In genomic region chr19:45166723-45167252, GRCh38 we compare ENCODE assay signal across 19 cellular contexts. TPM values are rescaled to one million over a fixed set of nuclear protein-coding genes. Genes with fewer than 3 reads are reported as not detected.
DNase-seq lines count a peak whose midpoint lies in the region; ATAC-seq, FAIRE-seq and TF ChIP-seq lines count a peak whose summit lies in the region.
"Had no signal": no experiment of that assay in that cellular context is flagged by ENCODE, and none has a peak within 500 bp of the region (broad histone marks: within the 10 kb centered on the region; RNA-seq: fewer than 3 reads in every experiment).

No MANE protein-coding gene starts in this region.

- H3K27me3 ChIP-seq in GM23338 (ENCODE audit: insufficient read depth) (no peaks in the 10 kb centered on the region), HepG2 (ENCODE audit: control insufficient read depth in 1 of 2, insufficient read depth in 2 of 2, low read length in 2 of 2) (0 out of 5 replicates have a peak, but pooled peaks cover 0 to 1% of the 10 kb centered on the region in 2 experiments)
- H3K27me3 ChIP-seq: right lobe of liver, upper lobe of right lung had no signal

- TF ChIP-seq RAD21 in HepG2 (CRISPR knock-in tag; IDR thresholded peaks at IDR 0.05) = no peak

- H3K4me1 Mint-ChIP-seq in GM23338 (peaks cover 16% of the 10 kb centered on the region), WTC11 (peaks cover 9% of the 10 kb centered on the region)

- no peaks in the 10 kb centered on the region for H3K9me2 ChIP-seq in GM23338 (ENCODE audit: insufficient read depth)

- H3K4me3 Mint-ChIP-seq in GM23338 (peak overlapping the region; percentile 11; the same call in 2 of the 3 replicates), WTC11 (no peak overlapping the region)
- H3K4me3 Mint-ChIP-seq: activated B cell treated with CpG ODN at 0.5 μM for 24 hours; CD4-positive, alpha-beta memory T cell had no signal

- peak; percentile 38 for DNase-seq in DMS 273 (lab: John Stamatoyannopoulos, UW; ENCODE audit: unreplicated experiment)
- no peak for DNase-seq in DMS 273 treated with DMSO at 0.1 percent for 48 hours (lab: John Stamatoyannopoulos, UW)
- DNase-seq in GM23338 (ENCODE audit: low spot score) = peak; percentile 51
- peak; percentile 42 for DNase-seq in WTC11 (ENCODE audit: low spot score)
- peak; percentile 76 for DNase-seq in HepG2 (ENCODE audit: low spot score)
- no peak for DNase-seq in H54 (ENCODE audit: insufficient read length, low spot score)
- DNase-seq: activated B cell treated with CpG ODN at 0.5 μM for 24 hours; amniotic stem cell; CD4-positive, alpha-beta memory T cell; naive B cell; NCI-H226; right lobe of liver; stimulated activated CD4-positive, alpha-beta T cell treated with anti-CD3 and anti-CD28 coated beads, Interleukin-4, amount 100 ng/mL, for 1 hour; upper lobe of right lung had no signal

- FAIRE-seq in HepG2 (lab: Jason Lieb, UNC) (peak; percentile 63), H54 (lab: Jason Lieb, UNC) (no peak)
- FAIRE-seq: colon, G401.6 had no signal

- no peaks in the 10 kb centered on the region for H3K36me3 ChIP-seq in GM23338 (ENCODE audit: insufficient read depth)
- H3K36me3 ChIP-seq in HepG2 (replicated peaks in 1 of 2; ENCODE audit: control insufficient read depth in 1 of 2, insufficient read depth in 2 of 2, low read length in 2 of 2) = no peaks in the 10 kb centered on the region
- H3K36me3 ChIP-seq: right lobe of liver, upper lobe of right lung had no signal

- no peaks in the 10 kb centered on the region; the same call in 1 of the 2 replicates for H4K20me1 ChIP-seq in GM23338 (replicated peaks; ENCODE audit: insufficient read depth)
- no peaks in the 10 kb centered on the region for H4K20me1 ChIP-seq in HepG2 (ENCODE audit: insufficient read depth, low read length)

- H3K36me3 Mint-ChIP-seq in GM23338 (ENCODE audit: low read depth) (no peaks in the 10 kb centered on the region; the same call in 2 of the 3 replicates), WTC11 (no peaks in the 10 kb centered on the region)
- H3K36me3 Mint-ChIP-seq: CD4-positive, alpha-beta memory T cell; naive B cell had no signal

- H3K9me3 ChIP-seq in HepG2 (ENCODE audit: low read length) = no peaks in the 10 kb centered on the region
- H3K9me3 ChIP-seq: right lobe of liver, upper lobe of right lung had no signal

- H2AFZ ChIP-seq in GM23338 = no peak overlapping the region
- no peak overlapping the region for H2AFZ ChIP-seq in HepG2 (ENCODE audit: low read length)

- no peaks in the 10 kb centered on the region; the same call in 1 of the 2 replicates for H3K79me2 ChIP-seq in GM23338 (replicated peaks; ENCODE audit: insufficient read depth)
- H3K79me2 ChIP-seq in HepG2 (ENCODE audit: insufficient read depth, low read length) = no peaks in the 10 kb centered on the region

- TF ChIP-seq EP300 in HepG2 (IDR thresholded peaks at IDR 0.05; ENCODE audit: low read depth in 2 of 2, low read length in 2 of 2) (no peak), HepG2 (CRISPR knock-in tag; IDR thresholded peaks at IDR 0.05; ENCODE audit: borderline replicate concordance) (peak; percentile 7; the same call in 1 of the 2 replicates)

- intact Hi-C loops in HepG2 (cut with micrococcal nuclease; ENCODE audit: unreplicated experiment) = no loop called here

- in situ Hi-C loops in HepG2 (cut with HindIII; ENCODE audit: extremely low pct_ligation_motif_present, low pct_unique_long_range_greater_than_20kb) = no loop called here

- peaks cover 12% of the 10 kb centered on the region for H3K27me3 Mint-ChIP-seq in GM23338 (ENCODE audit: insufficient read depth, low read depth, poor library complexity)
- H3K27me3 Mint-ChIP-seq in WTC11 (ENCODE audit: low read depth) = no peaks in the 10 kb centered on the region; the same call in 1 of the 2 replicates
- H3K27me3 Mint-ChIP-seq: activated B cell treated with CpG ODN at 0.5 μM for 24 hours; CD4-positive, alpha-beta memory T cell; naive B cell had no signal

- WGBS in HepG2 (ENCODE audit: low lambda C conversion rate) = 9% methylated on average over 6 of the region's 14 CpGs

- BruUV-seq in HepG2 (replicated peaks; lab: Mats Ljungman, UMichigan) = no TSS peak

- H3K9me3 Mint-ChIP-seq in GM23338 (no peaks in the 10 kb centered on the region; the same call in 2 of the 3 replicates), WTC11 (no peaks in the 10 kb centered on the region)
- H3K9me3 Mint-ChIP-seq: activated B cell treated with CpG ODN at 0.5 μM for 24 hours; CD4-positive, alpha-beta memory T cell; naive B cell had no signal

- POLR2A ChIA-PET in WTC11 (lab: Charles Lee) = no interaction called here
- POLR2A ChIA-PET in HepG2 (lab: Yijun Ruan, JAX) = interaction anchor here (0.9 to 4.0 kb wide), 3 partner anchors 12 to 16 kb away, joined by 3 to 29 read pairs (median 4); partner anchors contain the start of genes BLOC1S3 and TRAPPC6A

- H3K27ac Mint-ChIP-seq in GM23338 = no peak overlapping the region
- H3K27ac Mint-ChIP-seq in WTC11 = peak overlapping the region; percentile 83; the same call in 1 of the 2 replicates
- H3K27ac Mint-ChIP-seq: activated B cell treated with CpG ODN at 0.5 μM for 24 hours had no signal

- H3K27ac ChIP-seq in GM23338 (ENCODE audit: low read depth) (no peak overlapping the region), HepG2 (ENCODE audit: extremely low read length, insufficient read depth, low read length) (no peak overlapping the region)
- H3K27ac ChIP-seq: 22Rv1, right lobe of liver, upper lobe of right lung had no signal

- no peak overlapping the region for H3K4me3 ChIP-seq in GM23338
- peak overlapping the region in 1 of 3 experiments; percentile 44; a peak in 1 of 6 replicates for H3K4me3 ChIP-seq in HepG2 (replicated peaks in 1 of 3; ENCODE audit: insufficient read depth in 1 of 3, low read depth in 2 of 3, low read length in 3 of 3)
- H3K4me3 ChIP-seq: right lobe of liver, upper lobe of right lung had no signal

- ATAC-seq in GM23338 = peak; percentile 15
- peak; percentile 23 for ATAC-seq in WTC11
- ATAC-seq in HepG2 = peak; percentile 33
- no peak for ATAC-seq in HG02798 (IDR thresholded peaks at IDR 0.05; ENCODE audit: poor library complexity, unreplicated experiment)
- no peak for ATAC-seq in HG03460 (IDR thresholded peaks at IDR 0.05; ENCODE audit: unreplicated experiment)
- ATAC-seq: upper lobe of right lung had no signal

- CTCF ChIA-PET in WTC11 (lab: Charles Lee) = interaction anchor here (0.6 to 5.9 kb wide), 10 partner anchors 12 to 484 kb away, joined by 3 to 73 read pairs (median 4); partner anchors contain the start of genes BLOC1S3 and TRAPPC6A
- CTCF ChIA-PET in HepG2 (lab: Yijun Ruan, JAX; ENCODE audit: low intra/inter-chr PET ratio, low total read pairs) = no interaction called here

- H3K4me2 ChIP-seq in GM23338 (peak overlapping the region; percentile 32; the same call in 1 of the 2 replicates), HepG2 (ENCODE audit: low read depth, low read length) (peak overlapping the region; percentile 64)

- no peak overlapping the region for H3K9ac ChIP-seq in HepG2 (ENCODE audit: insufficient read depth, low read depth, low read length)

- TF ChIP-seq POLR2A in HepG2 (IDR thresholded peaks at IDR 0.05; ENCODE audit: insufficient read depth in 1 of 2, low read depth in 2 of 2, low read length in 2 of 2) (no peak), H54 (IDR thresholded peaks at IDR 0.05; ENCODE audit: low read depth, low read length) (no peak)

- H3F3A ChIP-seq in GM23338 (replicated peaks; ENCODE audit: low read depth) = no peaks in the 10 kb centered on the region; the same call in 1 of the 2 replicates

- 0 out of 2 replicates have a peak, but pooled peaks cover 4% of the 10 kb centered on the region for H3K4me1 ChIP-seq in GM23338 (ENCODE audit: insufficient read depth)
- H3K4me1 ChIP-seq in HepG2 (ENCODE audit: insufficient read depth, low read length) = peaks cover 96% of the 10 kb centered on the region
- H3K4me1 ChIP-seq: right lobe of liver had no signal

- TF ChIP-seq CTCF in GM23338 (conservative IDR thresholded peaks at IDR 0.05; ENCODE audit: low read depth in 2 of 2) (no peak), WTC11 (IDR thresholded peaks at IDR 0.05) (no peak), HepG2 (CRISPR knock-in tag; IDR thresholded peaks at IDR 0.05) (0 out of 2 replicates have a peak, but pooled peaks have one; percentile 6)

RNA-seq across cellular contexts. Expression of gene NKPD1, which starts 6.0 kb away (rescaled TPM):
- 1.3 and 2.2 TPM in 2 replicates for total RNA-seq in GM23338 (2014; rRNA removed; shearing (Covaris generic))
- polyA plus RNA-seq in GM23338 (2016; fragmentation: Nextera tagmentation; extraction: Ambion mirVana) (0.09 and 0.24 TPM in 2 replicates), HepG2 (2011; rRNA removed) (0.03 and 0.10 TPM in 2 replicates)
- total RNA-seq in WTC11 (2021) (0.57 to 1.1 TPM (median 0.76 TPM) in 3 replicates), HepG2 (2016; rRNA removed; fragmentation: Illumina TruSeq; extraction: Trizol) (not detected in 2 replicates)
- not detected in 2 replicates for total RNA-seq in HepG2 (2016; cell fraction: cytosol; rRNA removed; fragmentation: Illumina TruSeq; extraction: Trizol; ENCODE audit: low read depth)
- not detected in 2 replicates for total RNA-seq in HepG2 (2016; cell fraction: insoluble cytoplasmic fraction; rRNA removed; fragmentation: Illumina TruSeq; extraction: Trizol)
- total RNA-seq in HepG2 (2016; cell fraction: membrane; rRNA removed; fragmentation: Illumina TruSeq; extraction: Trizol) = not detected in 2 replicates
- total RNA-seq in HepG2 (2016; cell fraction: nucleus; rRNA removed; fragmentation: Illumina TruSeq; extraction: Trizol) = not detected in 2 replicates
- polyA plus RNA-seq in HepG2 (2011; cell fraction: cytosol; rRNA removed) = 0.03 and 0.04 TPM in 2 replicates
- polyA plus RNA-seq in HepG2 (2011; cell fraction: nucleus; rRNA removed) = 0.42 and 0.51 TPM in 2 replicates
- polyA plus RNA-seq in HepG2 (2012) = 0.04 TPM in 1 of 2 replicates, not detected in the other
- polyA plus RNA-seq in HepG2 (2016; cell fraction: cytosol; fragmentation: Illumina TruSeq; extraction: Trizol; ENCODE audit: low read depth) = not detected in 2 replicates
- polyA plus RNA-seq in HepG2 (2016; cell fraction: insoluble cytoplasmic fraction; fragmentation: Illumina TruSeq; extraction: Trizol; ENCODE audit: low read depth) = not detected in 2 replicates
- polyA plus RNA-seq in HepG2 (2016; cell fraction: membrane; fragmentation: Illumina TruSeq; extraction: Trizol; ENCODE audit: low read depth) = not detected in 2 replicates
- 0.14 TPM in 1 of 2 replicates, not detected in the other for polyA plus RNA-seq in HepG2 (2016; cell fraction: nucleus; fragmentation: Illumina TruSeq; extraction: Trizol; ENCODE audit: insufficient read depth, low read depth)
- polyA minus RNA-seq in HepG2 (2011; rRNA and poly(A)+ RNA removed; ENCODE audit: low replicate concordance) = 0.12 and 0.14 TPM in 2 replicates
- polyA minus RNA-seq in HepG2 (2011; cell fraction: cytosol; rRNA and poly(A)+ RNA removed) = not detected in 2 replicates
- polyA minus RNA-seq in HepG2 (2011; cell fraction: nucleus; rRNA and poly(A)+ RNA removed) = 0.13 TPM in 1 of 2 replicates, not detected in the other
- total RNA-seq: upper lobe of right lung had no signal

RNA-seq across cellular contexts. Expression of gene TRAPPC6A, which starts 11.2 kb away (rescaled TPM):
- total RNA-seq in GM23338 (2014; rRNA removed; shearing (Covaris generic)) = 23.3 and 29.4 TPM in 2 replicates
- 74.7 and 81.9 TPM in 2 replicates for polyA plus RNA-seq in GM23338 (2016; fragmentation: Nextera tagmentation; extraction: Ambion mirVana)
- 59.7 to 75.8 TPM (median 67.1 TPM) in 3 replicates for total RNA-seq in WTC11 (2021)
- 6.2 and 6.5 TPM in 2 replicates for total RNA-seq in HepG2 (2016; rRNA removed; fragmentation: Illumina TruSeq; extraction: Trizol)
- 5.2 and 6.6 TPM in 2 replicates for total RNA-seq in HepG2 (2016; cell fraction: cytosol; rRNA removed; fragmentation: Illumina TruSeq; extraction: Trizol; ENCODE audit: low read depth)
- total RNA-seq in HepG2 (2016; cell fraction: insoluble cytoplasmic fraction; rRNA removed; fragmentation: Illumina TruSeq; extraction: Trizol) = 5.7 and 6.5 TPM in 2 replicates
- total RNA-seq in HepG2 (2016; cell fraction: membrane; rRNA removed; fragmentation: Illumina TruSeq; extraction: Trizol) = 5.0 and 5.6 TPM in 2 replicates
- total RNA-seq in HepG2 (2016; cell fraction: nucleus; rRNA removed; fragmentation: Illumina TruSeq; extraction: Trizol) = 1.9 and 4.0 TPM in 2 replicates
- polyA plus RNA-seq in HepG2 (2011; rRNA removed) = 21.0 and 27.2 TPM in 2 replicates
- polyA plus RNA-seq in HepG2 (2011; cell fraction: cytosol; rRNA removed) = 38.4 and 42.6 TPM in 2 replicates
- polyA plus RNA-seq in HepG2 (2011; cell fraction: nucleus; rRNA removed) = 20.2 and 22.1 TPM in 2 replicates
- polyA plus RNA-seq in HepG2 (2012) = 20.1 and 25.3 TPM in 2 replicates
- polyA plus RNA-seq in HepG2 (2016; cell fraction: cytosol; fragmentation: Illumina TruSeq; extraction: Trizol; ENCODE audit: low read depth) = 7.8 and 8.7 TPM in 2 replicates
- polyA plus RNA-seq in HepG2 (2016; cell fraction: insoluble cytoplasmic fraction; fragmentation: Illumina TruSeq; extraction: Trizol; ENCODE audit: low read depth) = 6.9 and 7.6 TPM in 2 replicates
- 5.5 and 5.7 TPM in 2 replicates for polyA plus RNA-seq in HepG2 (2016; cell fraction: membrane; fragmentation: Illumina TruSeq; extraction: Trizol; ENCODE audit: low read depth)
- 4.9 and 6.4 TPM in 2 replicates for polyA plus RNA-seq in HepG2 (2016; cell fraction: nucleus; fragmentation: Illumina TruSeq; extraction: Trizol; ENCODE audit: insufficient read depth, low read depth)
- 2.0 and 9.1 TPM in 2 replicates for polyA minus RNA-seq in HepG2 (2011; rRNA and poly(A)+ RNA removed; ENCODE audit: low replicate concordance)
- 4.9 and 5.5 TPM in 2 replicates for polyA minus RNA-seq in HepG2 (2011; cell fraction: cytosol; rRNA and poly(A)+ RNA removed)
- polyA minus RNA-seq in HepG2 (2011; cell fraction: nucleus; rRNA and poly(A)+ RNA removed) = 3.6 and 5.5 TPM in 2 replicates

RNA-seq across cellular contexts. Expression of gene BLOC1S3, which starts 11.8 kb away (rescaled TPM):
- 15.9 and 16.0 TPM in 2 replicates for total RNA-seq in GM23338 (2014; rRNA removed; shearing (Covaris generic))
- polyA plus RNA-seq in GM23338 (2016; fragmentation: Nextera tagmentation; extraction: Ambion mirVana) = 2.5 and 5.0 TPM in 2 replicates
- 9.0 to 10.8 TPM (median 10.0 TPM) in 3 replicates for total RNA-seq in WTC11 (2021)
- total RNA-seq in HepG2 (2016; rRNA removed; fragmentation: Illumina TruSeq; extraction: Trizol) = 3.2 and 4.3 TPM in 2 replicates
- total RNA-seq in HepG2 (2016; cell fraction: cytosol; rRNA removed; fragmentation: Illumina TruSeq; extraction: Trizol; ENCODE audit: low read depth) = 1.4 TPM in 2 replicates
- total RNA-seq in HepG2 (2016; cell fraction: insoluble cytoplasmic fraction; rRNA removed; fragmentation: Illumina TruSeq; extraction: Trizol) = 3.1 and 4.0 TPM in 2 replicates
- 2.1 and 2.5 TPM in 2 replicates for total RNA-seq in HepG2 (2016; cell fraction: membrane; rRNA removed; fragmentation: Illumina TruSeq; extraction: Trizol)
- 3.4 and 3.8 TPM in 2 replicates for total RNA-seq in HepG2 (2016; cell fraction: nucleus; rRNA removed; fragmentation: Illumina TruSeq; extraction: Trizol)
- 4.8 TPM in 2 replicates for polyA plus RNA-seq in HepG2 (2011; rRNA removed)
- 3.4 TPM in 2 replicates for polyA plus RNA-seq in HepG2 (2011; cell fraction: cytosol; rRNA removed)
- 3.0 and 3.8 TPM in 2 replicates for polyA plus RNA-seq in HepG2 (2011; cell fraction: nucleus; rRNA removed)
- 3.5 and 3.6 TPM in 2 replicates for polyA plus RNA-seq in HepG2 (2012)
- 2.6 and 2.9 TPM in 2 replicates for polyA plus RNA-seq in HepG2 (2016; cell fraction: cytosol; fragmentation: Illumina TruSeq; extraction: Trizol; ENCODE audit: low read depth)
- 6.8 and 7.3 TPM in 2 replicates for polyA plus RNA-seq in HepG2 (2016; cell fraction: insoluble cytoplasmic fraction; fragmentation: Illumina TruSeq; extraction: Trizol; ENCODE audit: low read depth)
- 4.1 and 5.0 TPM in 2 replicates for polyA plus RNA-seq in HepG2 (2016; cell fraction: membrane; fragmentation: Illumina TruSeq; extraction: Trizol; ENCODE audit: low read depth)
- polyA plus RNA-seq in HepG2 (2016; cell fraction: nucleus; fragmentation: Illumina TruSeq; extraction: Trizol; ENCODE audit: insufficient read depth, low read depth) = 6.8 and 9.9 TPM in 2 replicates
- polyA minus RNA-seq in HepG2 (2011; rRNA and poly(A)+ RNA removed; ENCODE audit: low replicate concordance) = 9.1 and 11.7 TPM in 2 replicates
- 4.1 and 6.6 TPM in 2 replicates for polyA minus RNA-seq in HepG2 (2011; cell fraction: cytosol; rRNA and poly(A)+ RNA removed)
- 2.5 and 2.6 TPM in 2 replicates for polyA minus RNA-seq in HepG2 (2011; cell fraction: nucleus; rRNA and poly(A)+ RNA removed)

Comparison
In these comparisons a context has a peak if more than half of its experiments do, and no peak if none do; other contexts are left out.
1. DNase-seq: peak in DMS 273 (single experiment), GM23338 (single experiment), WTC11 (single experiment) and HepG2 (single experiment); none in DMS 273 treated with DMSO at 0.1 percent for 48 hours (single experiment) and H54 (single experiment).
2. ATAC-seq: peak in GM23338 (single experiment), WTC11 (single experiment) and HepG2 (single experiment); none in HG02798 (single experiment) and HG03460 (single experiment).